In the genomic region with DNA sequence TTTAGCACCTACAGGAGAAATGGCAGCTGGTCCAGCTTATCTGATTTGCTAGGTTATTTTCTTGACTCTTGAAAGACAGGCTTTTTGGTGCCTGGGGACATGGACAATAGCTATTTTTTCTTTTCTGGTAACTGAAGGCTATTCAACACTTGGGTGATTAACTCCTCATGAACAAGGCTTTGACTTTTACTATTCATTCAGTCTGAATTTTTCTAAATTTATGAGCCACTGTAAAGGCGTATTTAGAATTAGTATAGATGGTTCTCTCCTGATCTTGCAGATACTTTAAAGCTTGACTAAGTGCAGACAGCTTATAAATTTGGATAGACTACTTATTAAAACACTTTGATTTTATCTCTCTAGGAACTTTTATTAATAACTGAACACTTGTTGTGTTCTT, we compare ENCODE assay signal across 9 cellular contexts. TPM values are rescaled to one million over a fixed set of nuclear protein-coding genes. Genes with fewer than 3 reads are reported as not detected.
"Had no signal": no experiment of that assay in that cellular context is flagged by ENCODE, and none has a peak within 500 bp of the region (broad histone marks: within the 10 kb centered on the region; RNA-seq: fewer than 3 reads in every experiment).

No MANE protein-coding gene starts in this region.

- H3K27ac ChIP-seq: HL-60, KMS-11 had no signal

- ATAC-seq: HepG2, K562 had no signal

- H3K36me3 Mint-ChIP-seq: IgD-negative memory B cell had no signal

- H3K4me3 ChIP-seq: K562 had no signal

- H3K4me2 ChIP-seq: KMS-11 had no signal

- H3K27ac Mint-ChIP-seq: IgD-negative memory B cell had no signal

- H3K9ac ChIP-seq: KMS-11 had no signal

- H3K4me3 Mint-ChIP-seq: IgD-negative memory B cell had no signal

- H3K4me1 Mint-ChIP-seq: IgD-negative memory B cell had no signal

- DNase-seq: IMR-90, KBM-7, KG1 had no signal

RNA-seq across cellular contexts. Expression of a gene that starts 46.6 kb away (rescaled TPM):
- total RNA-seq: HepG2, HT1080 had no signal
- polyA plus RNA-seq: HepG2 had no signal

RNA-seq across cellular contexts. Expression of a gene that starts 54.9 kb away (rescaled TPM):
- polyA plus RNA-seq: IgD-negative memory B cell had no signal
